In the genomic region with DNA sequence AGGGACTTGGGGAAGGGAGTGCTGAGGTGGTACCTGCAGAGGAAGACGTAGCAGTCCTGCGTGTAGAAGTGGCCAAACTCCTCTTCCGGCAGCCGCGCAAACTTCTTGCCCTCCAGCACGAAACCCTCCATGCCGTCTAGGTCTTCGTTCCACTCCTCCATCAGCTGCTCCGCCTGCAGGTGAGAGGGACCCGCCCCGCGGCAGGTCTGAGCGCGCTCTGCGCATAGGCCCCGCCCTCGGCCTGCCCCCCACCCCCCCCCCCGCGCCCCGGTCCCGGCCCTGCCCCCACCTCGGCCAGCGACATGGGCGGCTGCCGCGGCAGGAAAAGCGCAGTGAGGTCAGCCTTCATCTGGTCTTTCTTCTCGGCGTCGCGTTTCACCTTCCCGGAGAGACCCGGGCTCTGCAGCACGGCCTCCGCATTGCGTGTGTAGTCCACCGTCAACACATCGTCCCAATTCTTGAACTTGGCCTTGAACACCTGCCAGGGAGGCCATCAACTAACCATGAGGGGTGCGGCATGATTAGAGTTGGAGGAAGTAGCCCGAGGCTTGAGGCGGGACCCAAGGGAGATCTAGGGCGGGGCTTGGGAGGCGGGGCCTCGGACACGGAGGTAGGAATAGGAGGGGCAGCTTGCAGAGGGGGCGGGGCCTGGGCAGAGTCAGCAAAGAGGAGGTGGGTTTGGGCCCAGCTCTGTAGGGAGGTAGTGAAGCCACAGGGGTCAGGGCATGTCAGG, we compare ENCODE assay signal across 8 cellular contexts. TPM values are rescaled to one million over a fixed set of nuclear protein-coding genes. Genes with fewer than 3 reads are reported as not detected.
DNase-seq lines count a peak whose midpoint lies in the region; ATAC-seq and TF ChIP-seq lines count a peak whose summit lies in the region.

No MANE protein-coding gene starts in this region.

- H3K9ac ChIP-seq in HUES6 (ENCODE audit: low read length), result peak overlapping the region; percentile 63

- H3K4me3 Mint-ChIP-seq in T-helper 17 cell, result peak overlapping the region; percentile 52

- H3K4me1 ChIP-seq in HUES6 (ENCODE audit: control insufficient read depth, insufficient read depth, low read length) (peaks cover 16% of the 10 kb centered on the region), esophagus squamous epithelium (peaks cover 20 to 85% (median 26%) of the 10 kb centered on the region in 3 donors), osteoblast (ENCODE audit: insufficient read depth, low read length) (no peaks in the 10 kb centered on the region), vagina (peaks cover 29% of the 10 kb centered on the region)

- WGBS in esophagus squamous epithelium, 2 donors, result 13% methylated on average over 9 of the region's 46 CpGs; no CpG with 5 or more reads in 1 of the 2 donors

- H3K27me3 ChIP-seq in HUES6 (ENCODE audit: control insufficient read depth, insufficient read depth, low read length) (no peaks in the 10 kb centered on the region), esophagus squamous epithelium (no peaks in the 10 kb centered on the region), osteoblast (ENCODE audit: insufficient read depth, low read length) (no peaks in the 10 kb centered on the region), vagina (no peaks in the 10 kb centered on the region)

- peak; percentile 54 for ATAC-seq in T-helper 17 cell

- no peak for TF ChIP-seq POLR2A in esophagus squamous epithelium (IDR thresholded peaks at IDR 0.05)
- no peak for TF ChIP-seq POLR2A in vagina (IDR thresholded peaks at IDR 0.05)

- H3K27ac Mint-ChIP-seq in T-helper 17 cell, result no peak overlapping the region

- H3K4me2 ChIP-seq in osteoblast (ENCODE audit: insufficient read depth, low read length), result no peak overlapping the region

- no peaks in the 10 kb centered on the region for H3K9me3 ChIP-seq in HUES6 (ENCODE audit: control insufficient read depth, insufficient read depth, low read depth, low read length)
- H3K9me3 ChIP-seq in T-helper 17 cell (ENCODE audit: control insufficient read depth, low read length, poor library complexity, severe bottlenecking), result no peaks in the 10 kb centered on the region
- no peaks in the 10 kb centered on the region for H3K9me3 ChIP-seq in esophagus squamous epithelium
- no peaks in the 10 kb centered on the region for H3K9me3 ChIP-seq in osteoblast (ENCODE audit: low read depth, low read length)
- no peaks in the 10 kb centered on the region for H3K9me3 ChIP-seq in vagina

- H3K36me3 Mint-ChIP-seq in T-helper 17 cell (ENCODE audit: low read depth), result peaks cover 6% of the 10 kb centered on the region

- H3K36me3 ChIP-seq in HUES6 (ENCODE audit: control insufficient read depth, insufficient read depth, low read length), result peaks cover 78% of the 10 kb centered on the region
- peaks cover 30 to 98% (median 34%) of the 10 kb centered on the region in 3 donors for H3K36me3 ChIP-seq in esophagus squamous epithelium
- H3K36me3 ChIP-seq in osteoblast (ENCODE audit: insufficient read depth, low read length), result peaks cover 81% of the 10 kb centered on the region
- peaks cover 0 to 65% of the 10 kb centered on the region in 2 donors for H3K36me3 ChIP-seq in vagina

- H3K27ac ChIP-seq in HUES6 (ENCODE audit: low read depth, low read length) (0 out of 2 replicates have a peak overlapping the region, but pooled peaks have one; percentile 4), esophagus squamous epithelium (peak overlapping the region; percentile 62 to 81 (median 67)), osteoblast (ENCODE audit: low read depth, low read length) (no peak overlapping the region), vagina (no peak overlapping the region)

- peak overlapping the region; percentile 59 for H3K4me3 ChIP-seq in HUES6 (ENCODE audit: low read depth, low read length)
- peak overlapping the region in 3 of 4 donors; percentile 20 to 54 (median 30) for H3K4me3 ChIP-seq in esophagus squamous epithelium
- H3K4me3 ChIP-seq in osteoblast (ENCODE audit: insufficient read depth, low read length), result no peak overlapping the region
- no peak overlapping the region for H3K4me3 ChIP-seq in vagina

- no peaks in the 10 kb centered on the region for H3K27me3 Mint-ChIP-seq in T-helper 17 cell

- TF ChIP-seq CTCF in esophagus squamous epithelium (IDR thresholded peaks at IDR 0.05) (no peak), osteoblast (IDR thresholded peaks at IDR 0.05; ENCODE audit: extremely low read depth, low read depth, low read length) (no peak), vagina (IDR thresholded peaks at IDR 0.05) (no peak)

- H3K79me2 ChIP-seq in osteoblast (ENCODE audit: insufficient read depth, low read length), result no peaks in the 10 kb centered on the region

- no peak overlapping the region for H2AFZ ChIP-seq in osteoblast (ENCODE audit: low read length)

- peaks cover 31% of the 10 kb centered on the region for H4K20me1 ChIP-seq in osteoblast (ENCODE audit: insufficient read depth, low read length)

- intact Hi-C loops in esophagus squamous epithelium (cut with DNase I) (no loop called here), vagina (cut with DNase I) (no loop called here)

- DNase-seq in COLO829 (ENCODE audit: low spot score), result peak; percentile 77
- no peak for DNase-seq in T-helper 17 cell
- no peak for DNase-seq in esophagus squamous epithelium (lab: John Stamatoyannopoulos, UW)
- DNase-seq in osteoblast (ENCODE audit: insufficient read length, low spot score, missing footprints), result peak; percentile 92
- DNase-seq in cerebellar nuclear complex (lab: John Stamatoyannopoulos, UW), result no peak
- no peak for DNase-seq in vagina (ENCODE audit: extremely low spot score in 2 of 2)
- no peak for DNase-seq in A172 (ENCODE audit: low spot score)

- H3K4me1 Mint-ChIP-seq in T-helper 17 cell, result peaks cover 5% of the 10 kb centered on the region

RNA-seq across cellular contexts. Expression of a gene that starts 11.5 kb away (rescaled TPM):
- total RNA-seq in T-helper 17 cell, result 100 to 1,000 TPM; 276 to 284 TPM
- total RNA-seq in esophagus squamous epithelium, result 100 to 1,000 TPM; 190 to 344 (median 232) TPM
- 208 and 212 TPM in 2 replicates for total RNA-seq in osteoblast
- total RNA-seq in vagina, result 277 TPM
- total RNA-seq in A172 (2014; rRNA removed; shearing (Covaris generic)), result 369 and 474 TPM in 2 replicates

RNA-seq across cellular contexts. Expression of a gene that starts 13.4 kb away (rescaled TPM):
- total RNA-seq in T-helper 17 cell (10 to 100 TPM in 1 of 2 donors, 1 to 10 TPM in 1; 6.1 to 10.2 TPM), esophagus squamous epithelium (10 to 100 TPM in 1 of 4 donors, 1 to 10 TPM in 3; 5.5 to 16.1 (median 8.9) TPM), osteoblast (14.5 and 16.5 TPM in 2 replicates), vagina (18.4 TPM)
- total RNA-seq in A172 (2014; rRNA removed; shearing (Covaris generic)), result 19.4 and 27.7 TPM in 2 replicates

RNA-seq across cellular contexts. Expression of a gene that starts 21.6 kb away (rescaled TPM):
- 10 to 100 TPM; 14.6 to 16.2 TPM for total RNA-seq in T-helper 17 cell
- 10 to 100 TPM; 25.7 to 30.3 (median 28.0) TPM for total RNA-seq in esophagus squamous epithelium
- 41.0 and 50.3 TPM in 2 replicates for total RNA-seq in osteoblast
- total RNA-seq in vagina, result 27.7 TPM
- total RNA-seq in A172 (2014; rRNA removed; shearing (Covaris generic)), result 41.7 and 47.2 TPM in 2 replicates

Comparison
In these comparisons a context has a peak if more than half of its experiments do, and no peak if none do; other contexts are left out.
1. DNase-seq: peak in COLO829 (single experiment) and osteoblast (single experiment); none in T-helper 17 cell (0 of 3), esophagus squamous epithelium (single experiment), cerebellar nuclear complex (0 of 2), vagina (0 of 2) and A172 (single experiment).
2. H3K27ac ChIP-seq: peak in HUES6 (single experiment) and esophagus squamous epithelium (4 of 4); none in osteoblast (single experiment) and vagina (single experiment).
3. H3K4me3 ChIP-seq: peak in HUES6 (single experiment) and esophagus squamous epithelium (3 of 4); none in osteoblast (single experiment) and vagina (0 of 2).